In the genomic region with DNA sequence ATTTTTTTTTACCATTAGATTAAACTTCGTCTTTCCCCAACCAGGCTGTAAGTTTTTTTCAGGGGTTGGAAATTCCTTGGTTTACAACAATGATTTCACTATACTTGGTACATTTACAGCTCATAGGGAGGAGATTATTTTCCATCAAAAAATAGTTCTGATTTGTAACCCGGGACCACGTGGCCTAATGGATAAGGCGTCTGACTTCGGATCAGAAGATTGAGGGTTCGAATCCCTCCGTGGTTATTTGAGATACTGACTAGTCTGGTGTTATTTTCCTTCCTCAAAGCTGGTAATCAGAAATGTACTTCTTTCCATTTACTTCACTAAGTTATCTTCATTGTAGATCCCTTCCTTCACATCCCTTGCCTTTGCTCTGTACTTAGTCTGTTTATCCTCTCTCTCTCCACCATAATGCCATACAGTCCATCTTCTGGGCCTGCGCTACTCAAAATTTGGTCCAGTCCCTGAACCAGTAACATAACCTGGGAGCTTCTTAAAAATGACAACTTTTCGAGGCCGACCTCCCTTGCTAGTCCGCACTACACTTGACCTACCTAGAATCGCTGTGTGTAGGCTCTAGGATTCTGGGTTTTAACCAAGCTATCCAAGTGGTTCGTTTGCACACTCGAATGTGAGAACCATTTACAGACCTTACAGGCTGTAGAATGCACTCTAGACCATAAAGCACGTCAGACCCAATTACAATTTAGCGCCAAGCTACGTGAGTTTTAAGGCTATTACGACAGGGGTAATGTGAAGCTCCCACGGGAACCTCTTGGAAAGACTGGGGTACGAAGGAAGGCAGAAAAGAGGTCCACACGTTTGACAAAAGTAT, we compare ENCODE assay signal across 8 cellular contexts. TPM values are rescaled to one million over a fixed set of nuclear protein-coding genes. Genes with fewer than 3 reads are reported as not detected.
DNase-seq lines count a peak whose midpoint lies in the region; ATAC-seq and TF ChIP-seq lines count a peak whose summit lies in the region.

No MANE protein-coding gene starts in this region.

- H3K9me3 Mint-ChIP-seq in CD4-positive, alpha-beta memory T cell: peaks cover 0 to 15% (median 3%) of the 10 kb centered on the region in 8 donors
- H3K9me3 Mint-ChIP-seq in T-helper 1 cell treated with Interleukin-12 subunit alpha and Interleukin-12 subunit beta and Interleukin-4 antibody, amounts not matched to agents 30 μg/mL and 1 μg/mL, for 36 hours: no peaks in the 10 kb centered on the region

- 62% methylated on average over 21 of the region's 21 CpGs for WGBS in mammary epithelial cell (ENCODE audit: low coverage, missing lambda C conversion rate)

- peak overlapping the region; percentile 99 for H2AFZ ChIP-seq in mammary epithelial cell (ENCODE audit: low read depth, low read length)

- no peaks in the 10 kb centered on the region for H4K20me1 ChIP-seq in mammary epithelial cell (ENCODE audit: insufficient read depth, low read length)

- H3K4me1 Mint-ChIP-seq in CD4-positive, alpha-beta memory T cell: peaks cover 19 to 30% (median 24%) of the 10 kb centered on the region in 4 donors
- H3K4me1 Mint-ChIP-seq in T-helper 1 cell treated with Interleukin-12 subunit alpha and Interleukin-12 subunit beta and Interleukin-4 antibody, amounts not matched to agents 30 μg/mL and 1 μg/mL, for 36 hours (ENCODE audit: low read depth): peaks cover 36% of the 10 kb centered on the region

- no peak overlapping the region for H3K27ac ChIP-seq in CD4-positive, alpha-beta memory T cell (ENCODE audit: low read depth, low read length)
- H3K27ac ChIP-seq in mammary epithelial cell (ENCODE audit: insufficient read depth, low read depth, low read length): peak overlapping the region; percentile 34

- no peaks in the 10 kb centered on the region for H3K9me3 ChIP-seq in CD4-positive, alpha-beta memory T cell (ENCODE audit: control insufficient read depth in 1 of 2, low read length in 2 of 2)
- H3K9me3 ChIP-seq in mammary epithelial cell (replicated peaks; ENCODE audit: insufficient read depth, low read length): no peaks in the 10 kb centered on the region

- POLR2A ChIA-PET in CD4-positive, alpha-beta memory T cell (lab: Charles Lee; ENCODE audit: partially characterized antibody): interaction anchor here (0.6 to 5.4 kb wide), 28 partner anchors 9 to 1570 kb away, joined by 3 to 32 read pairs (median 6); partner anchors contain the start of gene HMGN4

- H3K79me2 ChIP-seq in mammary epithelial cell (ENCODE audit: insufficient read depth, low read length): no peaks in the 10 kb centered on the region

- BruUV-seq in mammary epithelial cell (replicated peaks; lab: Mats Ljungman, UMichigan): TSS peak; percentile 100

- H3K9ac ChIP-seq in mammary epithelial cell (ENCODE audit: insufficient read depth, low read length): no peak overlapping the region

- DNase-seq in CD4-positive, alpha-beta memory T cell: peak; percentile 75 to 80 (median 79)
- DNase-seq in NCI-H1694 treated with DMSO at 0.1 percent for 48 hours (lab: John Stamatoyannopoulos, UW) (peak; percentile 73), mammary epithelial cell (peak; percentile 90), iris pigment epithelial cell (ENCODE audit: low read depth) (peak; percentile 92), posterior vena cava (ENCODE audit: low spot score) (no peak)
- peak; percentile 72 for DNase-seq in stimulated activated CD4-positive, alpha-beta T cell treated with anti-CD3 and anti-CD28 coated beads, Interleukin-1b, Interleukin-23, amount 100 ng/mL, for 48 hours

- dilution Hi-C loops in mammary epithelial cell (cut with HindIII; ENCODE audit: low sequenced_read_pairs): no loop called here

- peak overlapping the region; percentile 86 to 92 (median 88) for H3K4me3 Mint-ChIP-seq in CD4-positive, alpha-beta memory T cell
- peak overlapping the region; percentile 72 for H3K4me3 Mint-ChIP-seq in T-helper 1 cell treated with Interleukin-12 subunit alpha and Interleukin-12 subunit beta and Interleukin-4 antibody, amounts not matched to agents 30 μg/mL and 1 μg/mL, for 36 hours

- H3K4me3 ChIP-seq in CD4-positive, alpha-beta memory T cell (ENCODE audit: low read length in 2 of 2): peak overlapping the region in 1 of 2 donors; percentile 62
- peak overlapping the region; percentile 54 to 87 (median 60) for H3K4me3 ChIP-seq in mammary epithelial cell (replicated peaks in 1 of 3; ENCODE audit: insufficient read depth in 1 of 3, low read depth in 2 of 3, low read length in 3 of 3)

- H3K4me2 ChIP-seq in mammary epithelial cell (ENCODE audit: insufficient read depth, low read depth, low read length): no peak overlapping the region

- CTCF ChIA-PET in CD4-positive, alpha-beta memory T cell (lab: Charles Lee; ENCODE audit: partially characterized antibody): interaction anchor here (0.8 to 2.7 kb wide), 11 partner anchors 8 to 249 kb away, joined by 3 to 12 read pairs (median 3); a partner anchor contains a TSS
- CTCF ChIA-PET in mammary epithelial cell (lab: Charles Lee; ENCODE audit: low non-redundant PET): no interaction called here

- H3K27me3 ChIP-seq in CD4-positive, alpha-beta memory T cell (ENCODE audit: insufficient read depth, low read length): no peaks in the 10 kb centered on the region
- no peaks in the 10 kb centered on the region for H3K27me3 ChIP-seq in mammary epithelial cell (ENCODE audit: insufficient read depth, low read length)

- no peak for TF ChIP-seq CTCF in mammary epithelial cell (conservative IDR thresholded peaks at IDR 0.05 in 1 of 2, IDR thresholded peaks at IDR 0.05 in 1 of 2; ENCODE audit: extremely low read depth in 1 of 2, insufficient read depth in 1 of 2, low read depth in 1 of 2, low read length in 2 of 2)

- H3K27ac Mint-ChIP-seq in CD4-positive, alpha-beta memory T cell: peak overlapping the region; percentile 42 to 98 (median 82)
- peak overlapping the region; percentile 84 for H3K27ac Mint-ChIP-seq in T-helper 1 cell treated with Interleukin-12 subunit alpha and Interleukin-12 subunit beta and Interleukin-4 antibody, amounts not matched to agents 30 μg/mL and 1 μg/mL, for 36 hours

- intact Hi-C loops in CD4-positive, alpha-beta memory T cell (cut with micrococcal nuclease): loop anchor here (1.0 to 10.0 kb wide), 3 partner anchors 10 to 1491 kb away; a partner anchor contains a TSS
- intact Hi-C loops in mammary epithelial cell (cut with micrococcal nuclease) (loop anchor here (1.0 to 10.0 kb wide), 5 partner anchors 10 to 1362 kb away; a partner anchor contains a TSS), posterior vena cava (cut with DNase I) (no loop called here)

- in situ Hi-C loops in mammary epithelial cell (cut with MboI; ENCODE audit: low sequenced_read_pairs in 2 of 2): loop anchor here in 1 of 2 donors (10.0 kb wide), 1 partner anchor 232 kb away; no protein-coding TSS in a partner anchor

- peaks cover 0 to 14% of the 10 kb centered on the region in 2 donors for H3K36me3 Mint-ChIP-seq in CD4-positive, alpha-beta memory T cell
- no peaks in the 10 kb centered on the region for H3K36me3 Mint-ChIP-seq in T-helper 1 cell treated with Interleukin-12 subunit alpha and Interleukin-12 subunit beta and Interleukin-4 antibody, amounts not matched to agents 30 μg/mL and 1 μg/mL, for 36 hours (ENCODE audit: low read depth)

- ATAC-seq in GM21786 (IDR thresholded peaks at IDR 0.05; ENCODE audit: unreplicated experiment): peak; percentile 42

- no peaks in the 10 kb centered on the region for H3K36me3 ChIP-seq in CD4-positive, alpha-beta memory T cell (ENCODE audit: insufficient read depth, low read length)
- H3K36me3 ChIP-seq in mammary epithelial cell (ENCODE audit: insufficient read depth, low read length): no peaks in the 10 kb centered on the region

- H3K4me1 ChIP-seq in CD4-positive, alpha-beta memory T cell (ENCODE audit: insufficient read depth, low read length): peaks cover 12% of the 10 kb centered on the region
- H3K4me1 ChIP-seq in mammary epithelial cell (ENCODE audit: insufficient read depth, low read length): no peaks in the 10 kb centered on the region

- peaks cover 8 to 22% of the 10 kb centered on the region in 2 donors for H3K27me3 Mint-ChIP-seq in CD4-positive, alpha-beta memory T cell
- peaks cover 17% of the 10 kb centered on the region for H3K27me3 Mint-ChIP-seq in T-helper 1 cell treated with Interleukin-12 subunit alpha and Interleukin-12 subunit beta and Interleukin-4 antibody, amounts not matched to agents 30 μg/mL and 1 μg/mL, for 36 hours (ENCODE audit: low read depth)

RNA-seq across cellular contexts. Expression of gene BTN3A2, which starts 42.1 kb away (rescaled TPM):
- 100 to 1,000 TPM; 315 to 323 TPM for total RNA-seq in CD4-positive, alpha-beta memory T cell
- polyA plus RNA-seq in CD4-positive, alpha-beta memory T cell: 100 to 1,000 TPM in 1 of 2 donors, 10 to 100 TPM in 1; 68.1 to 126 TPM
- total RNA-seq in mammary epithelial cell: 1 to 10 TPM; 3.8 to 4.5 TPM
- 12.1 TPM for polyA plus RNA-seq in mammary epithelial cell
- 3.3 TPM for polyA minus RNA-seq in mammary epithelial cell
- total RNA-seq in posterior vena cava: 10 to 100 TPM in 1 of 2 donors, 1 to 10 TPM in 1; 9.7 to 11.8 TPM

Comparison
In these comparisons a context has a peak if more than half of its experiments do, and no peak if none do; other contexts are left out.
1. RNA of gene BTN3A2, which starts 42.1 kb away (total RNA-seq): 315 to 323 TPM in CD4-positive, alpha-beta memory T cell; 9.7 to 11.8 TPM in posterior vena cava and 3.8 to 4.5 TPM in mammary epithelial cell; every median in the first group is over 10 times any median in the second.
2. intact Hi-C loops: an anchor here in CD4-positive, alpha-beta memory T cell (1.0 to 10.0 kb wide) and mammary epithelial cell (1.0 to 10.0 kb wide); none called in posterior vena cava.